In the genomic region with DNA sequence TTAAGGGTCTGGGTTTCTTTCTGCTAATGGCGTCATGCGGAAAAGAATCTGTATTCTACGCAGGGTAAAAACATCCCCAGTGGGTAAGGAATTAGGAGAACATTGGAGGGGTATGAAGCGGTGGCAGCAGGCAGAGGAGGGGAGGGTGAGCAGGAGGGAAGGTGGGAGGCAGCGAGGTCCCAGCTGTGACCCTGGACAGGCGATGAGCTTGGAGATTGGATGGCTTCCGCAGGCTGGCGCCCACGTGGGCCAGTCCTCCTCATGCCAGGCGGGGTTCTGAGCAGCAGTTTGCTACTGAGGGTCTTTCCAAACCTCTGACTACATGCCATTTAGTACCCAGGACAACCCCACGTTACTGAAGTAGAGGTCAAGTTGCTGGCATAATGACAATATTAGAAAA, we compare ENCODE assay signal across 27 cellular contexts.
"Had no signal": no experiment of that assay in that cellular context is flagged by ENCODE, and none has a peak within 500 bp of the region (broad histone marks: within the 10 kb centered on the region; RNA-seq: fewer than 3 reads in every experiment).

No MANE protein-coding gene starts in this region.

- H3K27ac Mint-ChIP-seq: stimulated activated effector memory CD8-positive, alpha-beta T cell treated with anti-CD3 and anti-CD28 coated beads, Interleukin-12 subunit alpha, Interleukin-12 subunit beta, amount 100 ng/mL, for 72 hours; stimulated activated memory B cell treated with anti-CD40 and anti-IgM and Interleukin-4, amounts not matched to agents 10 μg/mL and 1 μg/mL and 100 μg/mL, for 72 hours; stimulated activated naive B cell treated with anti-CD40 and anti-IgM and Interleukin-4, amounts not matched to agents 10 μg/mL and 1 μg/mL and 100 μg/mL, for 72 hours; stimulated activated naive CD8-positive, alpha-beta T cell treated with anti-CD3 and anti-CD28 coated beads, Interleukin-15, amount 100 ng/mL, for 72 hours; stimulated activated naive CD8-positive, alpha-beta T cell treated with anti-CD3 and anti-CD28 coated beads, Interleukin-15, Interleukin-2, amounts not matched to agents 100 ng/mL and 50 ng/mL, for 24 hours; type B pancreatic cell had no signal

- H3K9me3 Mint-ChIP-seq: stimulated activated effector memory CD8-positive, alpha-beta T cell treated with anti-CD3 and anti-CD28 coated beads, Interleukin-12 subunit alpha, Interleukin-12 subunit beta, amount 100 ng/mL, for 72 hours; stimulated activated memory B cell treated with anti-CD40 and anti-IgM and Interleukin-4, amounts not matched to agents 10 μg/mL and 1 μg/mL and 100 μg/mL, for 72 hours; stimulated activated naive B cell treated with anti-CD40 and anti-IgM and Interleukin-4, amounts not matched to agents 10 μg/mL and 1 μg/mL and 100 μg/mL, for 72 hours; stimulated activated naive CD8-positive, alpha-beta T cell treated with anti-CD3 and anti-CD28 coated beads, Interleukin-15, amount 100 ng/mL, for 72 hours; stimulated activated naive CD8-positive, alpha-beta T cell treated with anti-CD3 and anti-CD28 coated beads, Interleukin-15, Interleukin-2, amounts not matched to agents 100 ng/mL and 50 ng/mL, for 24 hours; type B pancreatic cell had no signal

- H3K4me3 ChIP-seq: stomach, suprapubic skin, testis, thoracic aorta, thyroid gland, tibial artery, tibial nerve, transverse colon, upper lobe of left lung, upper lobe of right lung, uterus, vagina had no signal

- H3K4me1 ChIP-seq: stomach, suprapubic skin, testis, thyroid gland, tibial artery, tibial nerve, transverse colon, upper lobe of left lung, upper lobe of right lung, uterus, vagina had no signal

- H3K27ac ChIP-seq: stomach, suprapubic skin, testis, thoracic aorta, thyroid gland, tibial artery, tibial nerve, transverse colon, upper lobe of left lung, upper lobe of right lung, uterus, vagina had no signal

- H3K4me1 Mint-ChIP-seq: stimulated activated effector memory CD8-positive, alpha-beta T cell treated with anti-CD3 and anti-CD28 coated beads, Interleukin-12 subunit alpha, Interleukin-12 subunit beta, amount 100 ng/mL, for 72 hours; stimulated activated memory B cell treated with anti-CD40 and anti-IgM and Interleukin-4, amounts not matched to agents 10 μg/mL and 1 μg/mL and 100 μg/mL, for 72 hours; stimulated activated naive B cell treated with anti-CD40 and anti-IgM and Interleukin-4, amounts not matched to agents 10 μg/mL and 1 μg/mL and 100 μg/mL, for 72 hours; stimulated activated naive CD8-positive, alpha-beta T cell treated with anti-CD3 and anti-CD28 coated beads, Interleukin-15, amount 100 ng/mL, for 72 hours had no signal

- H3K27me3 ChIP-seq: testis, thyroid gland, tibial artery, tibial nerve, transverse colon, upper lobe of left lung, uterus, vagina had no signal

- DNase-seq: stimulated activated CD4-positive, alpha-beta T cell treated with anti-CD3 and anti-CD28 coated beads, Interleukin-2, amount 100 ng/mL, for 48 hours; stimulated activated CD4-positive, alpha-beta T cell treated with anti-CD3 and anti-CD28 coated beads, Interleukin-4, amount 100 ng/mL, for 1 hour; stimulated activated CD4-positive, alpha-beta T cell treated with anti-CD3 and anti-CD28 coated beads, Interleukin-4, amount 100 ng/mL, for 24 hours; stimulated activated CD4-positive, alpha-beta T cell treated with anti-CD3 and anti-CD28 coated beads, Interleukin-4, amount 100 ng/mL, for 4 hours; stimulated activated CD8-positive, alpha-beta memory T cell treated with anti-CD3 and anti-CD28 coated beads, Interleukin-4, amount 100 ng/mL, for 48 hours; stimulated activated naive B cell treated with anti-CD40 and anti-IgM and Interleukin-4, amounts not matched to agents 10 μg/mL and 1 μg/mL and 100 μg/mL, for 72 hours; stimulated activated naive CD4-positive, alpha-beta T cell; stimulated activated naive CD4-positive, alpha-beta T cell treated with Interleukin-2 at 50 U/mL for 16 hours; stimulated activated naive CD8-positive, alpha-beta T cell treated with anti-CD3 and anti-CD28 coated beads, Interleukin-15, amount 100 ng/mL, for 72 hours; stimulated activated naive CD8-positive, alpha-beta T cell treated with anti-CD3 and anti-CD28 coated beads, Interleukin-15, Interleukin-2, amounts not matched to agents 100 U/mL and 50 U/mL, for 24 hours; stomach; substantia nigra; testis; thyroid gland; tibial artery; transverse colon; upper lobe of right lung; uterus had no signal

- H3K9me3 ChIP-seq: stomach, suprapubic skin, testis, thoracic aorta, thyroid gland, tibial artery, tibial nerve, transverse colon, upper lobe of left lung, upper lobe of right lung, uterus, vagina had no signal

- H3K36me3 ChIP-seq: stomach, suprapubic skin, thoracic aorta, thyroid gland, tibial artery, tibial nerve, transverse colon, upper lobe of left lung, upper lobe of right lung, uterus, vagina had no signal

- H3K36me3 Mint-ChIP-seq: stimulated activated effector memory CD8-positive, alpha-beta T cell treated with anti-CD3 and anti-CD28 coated beads, Interleukin-12 subunit alpha, Interleukin-12 subunit beta, amount 100 ng/mL, for 72 hours; stimulated activated memory B cell treated with anti-CD40 and anti-IgM and Interleukin-4, amounts not matched to agents 10 μg/mL and 1 μg/mL and 100 μg/mL, for 72 hours; stimulated activated naive B cell treated with anti-CD40 and anti-IgM and Interleukin-4, amounts not matched to agents 10 μg/mL and 1 μg/mL and 100 μg/mL, for 72 hours; type B pancreatic cell had no signal

- H3K4me3 Mint-ChIP-seq: stimulated activated effector memory CD8-positive, alpha-beta T cell treated with anti-CD3 and anti-CD28 coated beads, Interleukin-12 subunit alpha, Interleukin-12 subunit beta, amount 100 ng/mL, for 72 hours; stimulated activated memory B cell treated with anti-CD40 and anti-IgM and Interleukin-4, amounts not matched to agents 10 μg/mL and 1 μg/mL and 100 μg/mL, for 72 hours; stimulated activated naive B cell treated with anti-CD40 and anti-IgM and Interleukin-4, amounts not matched to agents 10 μg/mL and 1 μg/mL and 100 μg/mL, for 72 hours; stimulated activated naive CD8-positive, alpha-beta T cell treated with anti-CD3 and anti-CD28 coated beads, Interleukin-15, amount 100 ng/mL, for 72 hours; stimulated activated naive CD8-positive, alpha-beta T cell treated with anti-CD3 and anti-CD28 coated beads, Interleukin-15, Interleukin-2, amounts not matched to agents 100 ng/mL and 50 ng/mL, for 24 hours; type B pancreatic cell had no signal
